In genomic region chr17:75752405-75753192, GRCh38 we compare ENCODE assay signal across 12 cellular contexts. TPM values are rescaled to one million over a fixed set of nuclear protein-coding genes. Genes with fewer than 3 reads are reported as not detected.
A peak's percentile ranks its signal among the peaks of the same experiment; 100 is the strongest.
DNase-seq lines count a peak whose midpoint lies in the region; ATAC-seq, FAIRE-seq and TF ChIP-seq lines count a peak whose summit lies in the region.
"Had no signal": no experiment of that assay in that cellular context is flagged by ENCODE, and none has a peak within 500 bp of the region (broad histone marks: within the 10 kb centered on the region; RNA-seq: fewer than 3 reads in every experiment).

No MANE protein-coding gene starts in this region.

- ATAC-seq in GM12878 (peak; percentile 64), GM21515 (IDR thresholded peaks at IDR 0.05; ENCODE audit: unreplicated experiment) (no peak), upper lobe of left lung (ENCODE audit: low FRiP score in 2 of 2) (no peak)
- no peak for ATAC-seq in stimulated activated effector memory CD8-positive, alpha-beta T cell treated with anti-CD3 and anti-CD28 coated beads, Interleukin-12 subunit alpha, Interleukin-12 subunit beta, amount 100 ng/mL, for 72 hours

- H3K36me3 Mint-ChIP-seq in activated naive CD4-positive, alpha-beta T cell treated with anti-CD3 and anti-CD28 coated beads, Interleukin-2, amount 10 ng/mL, durations not matched to agents 7 days and 5 days: no peaks in the 10 kb centered on the region
- H3K36me3 Mint-ChIP-seq in stimulated activated effector memory CD8-positive, alpha-beta T cell treated with anti-CD3 and anti-CD28 coated beads, Interleukin-12 subunit alpha, Interleukin-12 subunit beta, amount 100 ng/mL, for 72 hours: peaks cover 7% of the 10 kb centered on the region

- no peaks in the 10 kb centered on the region for H3K79me2 ChIP-seq in GM12878 (ENCODE audit: control insufficient read depth, insufficient read depth, low read length)

- no peaks in the 10 kb centered on the region for H3K36me3 ChIP-seq in GM12878 (ENCODE audit: control insufficient read depth in 2 of 2, insufficient read depth in 2 of 2, low read length in 1 of 2)
- H3K36me3 ChIP-seq in upper lobe of left lung: peaks cover 0 to 35% (median 1%) of the 10 kb centered on the region in 4 donors

- TF ChIP-seq POLR2A in GM12878 (IDR thresholded peaks at IDR 0.05; ENCODE audit: low read depth, low read length) (no peak), upper lobe of left lung (IDR thresholded peaks at IDR 0.05) (no peak)

- TF ChIP-seq EP300 in GM12878 (IDR thresholded peaks at IDR 0.05; ENCODE audit: borderline replicate concordance in 1 of 2, control insufficient read depth in 1 of 2, low read depth in 2 of 2, low read length in 2 of 2) (no peak), upper lobe of left lung (IDR thresholded peaks at IDR 0.05) (no peak)

- H3K9ac ChIP-seq in GM12878 (ENCODE audit: control insufficient read depth, insufficient read depth, low read length): no peak overlapping the region

- no peak overlapping the region for H3K4me2 ChIP-seq in GM12878 (ENCODE audit: control insufficient read depth, insufficient read depth)

- H3K4me1 ChIP-seq in GM12878 (ENCODE audit: control insufficient read depth, insufficient read depth, low read length) (peaks cover 10% of the 10 kb centered on the region), upper lobe of left lung (peaks cover 17 to 37% (median 26%) of the 10 kb centered on the region in 4 donors)

- 63% methylated on average over 16 of the region's 16 CpGs for WGBS in GM12878 (ENCODE audit: insufficient coverage, insufficient replicate concordance, low lambda C conversion rate, missing lambda C conversion rate)
- WGBS in upper lobe of left lung, 2 donors: 87 to 95% methylated on average over 3 to 16 of the region's 16 CpGs

- intact Hi-C loops in GM12878 (cut with micrococcal nuclease; ENCODE audit: unreplicated experiment) (loop anchor here (5.0 kb wide), 1 partner anchor 325 kb away; no protein-coding TSS in a partner anchor), posterior vena cava (cut with DNase I) (loop anchor here (5.0 to 10.0 kb wide), 2 partner anchors 75 to 82 kb away; no protein-coding TSS in a partner anchor)

- CTCF ChIA-PET in activated naive CD4-positive, alpha-beta T cell treated with anti-CD3 and anti-CD28 coated beads, Interleukin-2, amount 10 ng/mL, durations not matched to agents 7 days and 5 days (lab: Charles Lee): interaction anchor here (0.5 to 11.5 kb wide), 37 partner anchors 9 to 258 kb away, joined by 3 to 380 read pairs (median 5); partner anchors contain the start of genes GALK1, RECQL5, SMIM5 and TRIM65
- CTCF ChIA-PET in GM12878 (lab: Yijun Ruan, JAX): interaction anchor here (0.8 to 10.6 kb wide), 39 partner anchors 8 to 325 kb away, joined by 3 to 164 read pairs (median 8); partner anchors contain the start of genes GALK1, ITGB4, SMIM5 and TSEN54

- H2AFZ ChIP-seq in GM12878 (ENCODE audit: control insufficient read depth, low read depth, low read length): no peak overlapping the region

- H3K27ac ChIP-seq in GM12878 (ENCODE audit: control insufficient read depth, insufficient read depth) (no peak overlapping the region), upper lobe of left lung (no peak overlapping the region)
- H3K27ac ChIP-seq: SK-N-MC had no signal

- H3K9me3 ChIP-seq in GM12878 (replicated peaks; ENCODE audit: control insufficient read depth, insufficient read depth, low read length): no peaks in the 10 kb centered on the region
- H3K9me3 ChIP-seq in upper lobe of left lung: no peaks in the 10 kb centered on the region
- H3K9me3 ChIP-seq: esophagus squamous epithelium had no signal

- TF ChIP-seq RAD21 in GM12878 (IDR thresholded peaks at IDR 0.05; ENCODE audit: insufficient read depth, low read depth, low read length): no peak

- no peaks in the 10 kb centered on the region for H3K27me3 ChIP-seq in GM12878 (replicated peaks in 1 of 2; ENCODE audit: control insufficient read depth in 2 of 2, insufficient read depth in 2 of 2, low read length in 1 of 2)
- no peaks in the 10 kb centered on the region for H3K27me3 ChIP-seq in upper lobe of left lung
- H3K27me3 ChIP-seq: esophagus squamous epithelium had no signal

- peak; percentile 44 for FAIRE-seq in GM12878 (lab: Jason Lieb, UNC)

- TF ChIP-seq CTCF in GM12878 (IDR thresholded peaks at IDR 0.05 in 2 of 3, conservative IDR thresholded peaks at IDR 0.05 in 1 of 3; ENCODE audit: control insufficient read depth in 2 of 3, extremely low read depth in 1 of 3, insufficient read depth in 1 of 3, low read depth in 3 of 3, low read length in 3 of 3) (peak; percentile 20 to 44 (median 22); a peak in 4 of 6 replicates), upper lobe of left lung (IDR thresholded peaks at IDR 0.05) (no peak)

- POLR2A ChIA-PET in GM12878 (lab: Charles Lee): interaction anchor here (0.6 to 2.1 kb wide), 12 partner anchors 10 to 240 kb away, joined by 3 to 13 read pairs (median 4); partner anchors contain the start of genes GALK1, RECQL5 and SAP30BP

- H3K4me3 ChIP-seq in GM12878: no peak overlapping the region
- H3K4me3 ChIP-seq in upper lobe of left lung: peak overlapping the region in 1 of 4 donors; percentile 54

- H3K4me3 Mint-ChIP-seq in activated naive CD4-positive, alpha-beta T cell treated with anti-CD3 and anti-CD28 coated beads, Interleukin-2, amount 10 ng/mL, durations not matched to agents 7 days and 5 days: peak overlapping the region; percentile 54
- peak overlapping the region; percentile 69 for H3K4me3 Mint-ChIP-seq in stimulated activated effector memory CD8-positive, alpha-beta T cell treated with anti-CD3 and anti-CD28 coated beads, Interleukin-12 subunit alpha, Interleukin-12 subunit beta, amount 100 ng/mL, for 72 hours

- peaks cover 24% of the 10 kb centered on the region for H3K4me1 Mint-ChIP-seq in activated naive CD4-positive, alpha-beta T cell treated with anti-CD3 and anti-CD28 coated beads, Interleukin-2, amount 10 ng/mL, durations not matched to agents 7 days and 5 days
- peaks cover 31% of the 10 kb centered on the region for H3K4me1 Mint-ChIP-seq in stimulated activated effector memory CD8-positive, alpha-beta T cell treated with anti-CD3 and anti-CD28 coated beads, Interleukin-12 subunit alpha, Interleukin-12 subunit beta, amount 100 ng/mL, for 72 hours

- SMC1A ChIA-PET in GM12878 (lab: Charles Lee; ENCODE audit: uncharacterized antibody, unreplicated experiment): interaction anchor here (1.0 to 1.8 kb wide), 15 partner anchors 12 to 161 kb away, joined by 3 to 10 read pairs (median 4); partner anchors contain the start of genes GALK1, SMIM5 and TRIM65

- peaks cover 35% of the 10 kb centered on the region for H3K27me3 Mint-ChIP-seq in activated naive CD4-positive, alpha-beta T cell treated with anti-CD3 and anti-CD28 coated beads, Interleukin-2, amount 10 ng/mL, durations not matched to agents 7 days and 5 days

- RAD21 ChIA-PET in GM12878 (lab: Charles Lee; ENCODE audit: unreplicated experiment): interaction anchor here (0.6 to 2.5 kb wide), 17 partner anchors 8 to 222 kb away, joined by 3 to 32 read pairs (median 5); partner anchors contain the start of genes GALK1, SMIM5 and TRIM65

- H3K9me3 Mint-ChIP-seq in activated naive CD4-positive, alpha-beta T cell treated with anti-CD3 and anti-CD28 coated beads, Interleukin-2, amount 10 ng/mL, durations not matched to agents 7 days and 5 days: no peaks in the 10 kb centered on the region
- H3K9me3 Mint-ChIP-seq in stimulated activated effector memory CD8-positive, alpha-beta T cell treated with anti-CD3 and anti-CD28 coated beads, Interleukin-12 subunit alpha, Interleukin-12 subunit beta, amount 100 ng/mL, for 72 hours: no peaks in the 10 kb centered on the region

- no peak for DNase-seq in activated naive CD4-positive, alpha-beta T cell treated with anti-CD3 and anti-CD28 coated beads, Interleukin-2, amount 10 ng/mL, durations not matched to agents 7 days and 5 days
- no peak for DNase-seq in activated naive CD4-positive, alpha-beta T cell treated with Interleukin-2 at 50 U/mL for 16 hours
- DNase-seq in NAMALWA (ENCODE audit: low spot score): peak; percentile 70
- no peak for DNase-seq in GM12878 (ENCODE audit: low read depth, low spot score)
- no peak for DNase-seq in stimulated activated effector memory CD8-positive, alpha-beta T cell treated with anti-CD3 and anti-CD28 coated beads, Interleukin-12 subunit alpha, Interleukin-12 subunit beta, amount 100 ng/mL, for 72 hours (ENCODE audit: low spot score in 2 of 2)
- no peak for DNase-seq in upper lobe of left lung
- no peak for DNase-seq in posterior vena cava (ENCODE audit: low spot score)
- DNase-seq: esophagus squamous epithelium; NCI-H446; stimulated activated CD4-positive, alpha-beta T cell treated with anti-CD3 and anti-CD28 coated beads, Interleukin-15, amount 100 ng/mL, for 24 hours had no signal

- in situ Hi-C loops in GM12878 (cut with MboI): no loop called here

- H4K20me1 ChIP-seq in GM12878 (ENCODE audit: control insufficient read depth, insufficient read depth): no peaks in the 10 kb centered on the region; the same call in 1 of the 2 replicates

- BruUV-seq in GM12878 (replicated peaks; lab: Mats Ljungman, UMichigan): no TSS peak

- H3K27ac Mint-ChIP-seq in activated naive CD4-positive, alpha-beta T cell treated with anti-CD3 and anti-CD28 coated beads, Interleukin-2, amount 10 ng/mL, durations not matched to agents 7 days and 5 days: no peak overlapping the region
- H3K27ac Mint-ChIP-seq in stimulated activated effector memory CD8-positive, alpha-beta T cell treated with anti-CD3 and anti-CD28 coated beads, Interleukin-12 subunit alpha, Interleukin-12 subunit beta, amount 100 ng/mL, for 72 hours: peak overlapping the region; percentile 61

RNA-seq across cellular contexts. Expression of gene GALK1, which starts 12.4 kb away (rescaled TPM):
- total RNA-seq in GM12878 (2013; cell fraction: nucleolus; rRNA removed): 12.0 and 15.1 TPM in 2 replicates
- 32.6 and 43.2 TPM in 2 replicates for total RNA-seq in GM12878 (2014; rRNA removed)
- 8.7 and 9.2 TPM in 2 replicates for total RNA-seq in GM12878 (2014; rRNA removed; fragmentation: Illumina TruSeq; extraction: Trizol)
- 38.5 and 41.1 TPM in 2 replicates for total RNA-seq in GM12878 (2021)
- 8.1 TPM for polyA plus RNA-seq in GM12878 (2011; ENCODE audit: low read depth)
- 4.0 and 8.4 TPM in 2 replicates for polyA plus RNA-seq in GM12878 (2011; rRNA removed)
- 15.1 and 25.3 TPM in 2 replicates for polyA plus RNA-seq in GM12878 (2011; cell fraction: cytosol; rRNA removed)
- 30.2 and 35.7 TPM in 2 replicates for polyA plus RNA-seq in GM12878 (2011; cell fraction: nucleus; rRNA removed)
- polyA plus RNA-seq in GM12878 (2012): 18.6 and 22.4 TPM in 2 replicates
- 0.25 and 3.6 TPM in 2 replicates for polyA plus RNA-seq in GM12878 (2014; fragmentation: Illumina TruSeq; extraction: Trizol)
- 1 to 10 TPM in 1 of 2 experiments, under 1 TPM in 1; 0.21 to 5.9 TPM for polyA plus RNA-seq in GM12878 (2014; fragmentation: Nextera tagmentation; extraction: Ambion mirVana)
- 34.2 and 40.8 TPM in 2 replicates for polyA plus RNA-seq in GM12878 (2014; rRNA removed)
- 10 to 100 TPM; 38.1 to 43.8 TPM for polyA plus RNA-seq in GM12878 (2016; fragmentation: Nextera tagmentation; extraction: Ambion mirVana)
- 5.0 and 16.4 TPM in 2 replicates for polyA minus RNA-seq in GM12878 (2011; rRNA and poly(A)+ RNA removed)
- 9.8 and 15.2 TPM in 2 replicates for polyA minus RNA-seq in GM12878 (2011; cell fraction: cytosol; rRNA and poly(A)+ RNA removed)
- 9.7 TPM in 2 replicates for polyA minus RNA-seq in GM12878 (2011; cell fraction: nucleus; rRNA and poly(A)+ RNA removed)
- 10 to 100 TPM; 18.9 to 65.7 (median 40.6) TPM for total RNA-seq in upper lobe of left lung
- 10 to 100 TPM; 21.0 to 27.6 TPM for total RNA-seq in posterior vena cava

RNA-seq across cellular contexts. Expression of gene ITGB4, which starts 31.3 kb away (rescaled TPM):
- total RNA-seq in GM12878 (2013; cell fraction: nucleolus; rRNA removed): 0.46 and 0.61 TPM in 2 replicates
- 0.05 and 0.06 TPM in 2 replicates for total RNA-seq in GM12878 (2014; rRNA removed)
- total RNA-seq in GM12878 (2014; rRNA removed; fragmentation: Illumina TruSeq; extraction: Trizol): 0.18 and 0.28 TPM in 2 replicates
- 1.6 and 1.9 TPM in 2 replicates for total RNA-seq in GM12878 (2021)
- 0.33 TPM for polyA plus RNA-seq in GM12878 (2011; ENCODE audit: low read depth)
- polyA plus RNA-seq in GM12878 (2011; rRNA removed): 0.20 and 0.39 TPM in 2 replicates
- polyA plus RNA-seq in GM12878 (2011; cell fraction: cytosol; rRNA removed): 0.24 and 0.27 TPM in 2 replicates
- 0.64 and 1.1 TPM in 2 replicates for polyA plus RNA-seq in GM12878 (2011; cell fraction: nucleus; rRNA removed)
- polyA plus RNA-seq in GM12878 (2012): 1.3 TPM in 2 replicates
- polyA plus RNA-seq in GM12878 (2014; fragmentation: Illumina TruSeq; extraction: Trizol): 0.10 TPM in 1 of 2 replicates, not detected in the other
- not detected for polyA plus RNA-seq in GM12878 (2014; fragmentation: Nextera tagmentation; extraction: Ambion mirVana)
- 0.35 and 0.44 TPM in 2 replicates for polyA plus RNA-seq in GM12878 (2014; rRNA removed)
- under 1 TPM; 0.20 to 0.45 TPM for polyA plus RNA-seq in GM12878 (2016; fragmentation: Nextera tagmentation; extraction: Ambion mirVana)
- polyA minus RNA-seq in GM12878 (2011; rRNA and poly(A)+ RNA removed): 0.51 and 2.0 TPM in 2 replicates
- 1.9 and 2.4 TPM in 2 replicates for polyA minus RNA-seq in GM12878 (2011; cell fraction: cytosol; rRNA and poly(A)+ RNA removed)
- 1.8 and 2.7 TPM in 2 replicates for polyA minus RNA-seq in GM12878 (2011; cell fraction: nucleus; rRNA and poly(A)+ RNA removed)
- 10 to 100 TPM; 16.8 to 75.2 (median 41.2) TPM for total RNA-seq in upper lobe of left lung
- 10 to 100 TPM; 39.4 to 46.6 TPM for total RNA-seq in posterior vena cava

RNA-seq across cellular contexts. Expression of gene UNK, which starts 32.0 kb away (rescaled TPM):
- 197 and 212 TPM in 2 replicates for total RNA-seq in GM12878 (2013; cell fraction: nucleolus; rRNA removed)
- total RNA-seq in GM12878 (2014; rRNA removed) (26.7 and 32.6 TPM in 2 replicates), GM12878 (2014; rRNA removed; fragmentation: Illumina TruSeq; extraction: Trizol) (23.8 and 25.9 TPM in 2 replicates), GM12878 (2021) (32.2 and 34.5 TPM in 2 replicates), upper lobe of left lung (10 to 100 TPM; 22.4 to 97.4 (median 31.4) TPM), posterior vena cava (10 to 100 TPM; 23.3 to 32.9 TPM)
- 6.2 TPM for polyA plus RNA-seq in GM12878 (2011; ENCODE audit: low read depth)
- polyA plus RNA-seq in GM12878 (2011; rRNA removed) (30.8 and 33.2 TPM in 2 replicates), GM12878 (2014; fragmentation: Illumina TruSeq; extraction: Trizol) (25.2 and 26.9 TPM in 2 replicates), GM12878 (2014; fragmentation: Nextera tagmentation; extraction: Ambion mirVana) (10 to 100 TPM in 1 of 2 experiments, 1 to 10 TPM in 1; 8.9 to 11.9 TPM), GM12878 (2014; rRNA removed) (29.7 and 31.1 TPM in 2 replicates), GM12878 (2016; fragmentation: Nextera tagmentation; extraction: Ambion mirVana) (10 to 100 TPM; 27.6 to 27.8 TPM)
- polyA plus RNA-seq in GM12878 (2011; cell fraction: cytosol; rRNA removed): 17.2 and 20.1 TPM in 2 replicates
- 36.8 and 48.3 TPM in 2 replicates for polyA plus RNA-seq in GM12878 (2011; cell fraction: nucleus; rRNA removed)
- polyA plus RNA-seq in GM12878 (2012): 18.8 and 20.3 TPM in 2 replicates
- 48.5 and 52.4 TPM in 2 replicates for polyA minus RNA-seq in GM12878 (2011; rRNA and poly(A)+ RNA removed)
- 11.5 and 12.8 TPM in 2 replicates for polyA minus RNA-seq in GM12878 (2011; cell fraction: cytosol; rRNA and poly(A)+ RNA removed)
- polyA minus RNA-seq in GM12878 (2011; cell fraction: nucleus; rRNA and poly(A)+ RNA removed): 41.1 and 51.5 TPM in 2 replicates

Comparison
In these comparisons a context has a peak if more than half of its experiments do, and no peak if none do; other contexts are left out.
1. CTCF ChIP-seq: peak in GM12878 (3 of 3); none in upper lobe of left lung (0 of 6).
2. RNA of gene ITGB4, which starts 31.3 kb away (total RNA-seq): 39.4 to 46.6 TPM in posterior vena cava and 16.8 to 75.2 TPM in upper lobe of left lung; 0.05 to 1.9 TPM in GM12878; every median in the first group is over 4 times any median in the second.